Comparison of ENCODE assay signal across 12 cellular contexts in the genomic region with DNA sequence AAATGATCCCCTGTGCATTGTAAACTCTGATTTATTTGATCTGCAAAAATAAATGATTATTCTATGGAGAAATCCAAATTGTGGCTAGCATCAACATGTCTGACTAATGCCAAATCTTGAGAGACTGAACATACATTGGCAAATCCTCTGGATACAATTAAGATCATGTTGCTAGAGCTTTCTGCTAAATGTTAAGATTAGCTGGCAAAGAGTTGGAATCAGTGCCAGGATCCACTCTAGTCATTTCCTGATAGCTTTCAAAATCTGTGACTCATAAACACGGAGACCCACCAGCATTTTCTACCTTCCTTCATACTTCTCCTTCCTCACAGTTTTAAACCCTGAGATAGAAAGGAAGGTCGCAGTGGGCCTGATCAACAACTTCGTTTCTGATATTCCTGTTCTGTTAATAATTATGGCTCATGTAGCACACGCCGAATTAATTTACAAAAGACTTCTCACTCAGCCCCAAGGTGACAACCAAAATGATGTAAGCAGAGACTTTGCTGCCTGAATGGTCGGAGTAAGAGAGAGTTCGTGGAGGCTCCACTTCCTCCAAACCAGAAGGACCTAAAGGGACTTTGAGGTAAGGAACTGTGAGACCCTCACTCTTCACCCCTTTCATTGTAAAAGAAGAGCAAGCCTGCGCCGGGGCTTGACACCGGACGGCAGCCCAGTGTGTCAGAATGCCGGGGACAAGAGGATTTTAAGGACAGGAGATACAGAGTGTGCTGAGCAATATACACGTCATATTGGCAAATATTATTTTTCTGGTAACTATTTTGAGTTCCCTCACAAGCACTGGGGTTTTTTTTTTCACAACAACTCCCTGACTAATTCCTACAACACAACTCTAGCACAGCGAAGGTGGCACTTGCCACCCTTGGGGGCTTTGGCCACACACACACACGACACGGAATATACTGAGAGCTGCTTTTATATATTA. TPM values are rescaled to one million over a fixed set of nuclear protein-coding genes. Genes with fewer than 3 reads are reported as not detected.
A peak's percentile ranks its signal among the peaks of the same experiment; 100 is the strongest.
DNase-seq lines count a peak whose midpoint lies in the region; FAIRE-seq and TF ChIP-seq lines count a peak whose summit lies in the region.
"Had no signal": no experiment of that assay in that cellular context is flagged by ENCODE, and none has a peak within 500 bp of the region (broad histone marks: within the 10 kb centered on the region; RNA-seq: fewer than 3 reads in every experiment).

No MANE protein-coding gene starts in this region.

- H3K4me1 Mint-ChIP-seq in type B pancreatic cell (ENCODE audit: unreplicated experiment) = peaks cover 13% of the 10 kb centered on the region
- H3K4me1 Mint-ChIP-seq: activated CD4-positive, alpha-beta T cell treated with anti-CD3 and anti-CD28 coated beads for 36 hours; IgD-negative memory B cell; neural progenitor cell had no signal

- peak overlapping the region; percentile 17 for H3K27ac ChIP-seq in epithelial cell of prostate
- H3K27ac ChIP-seq: neural progenitor cell had no signal

- H3K27me3 Mint-ChIP-seq in type B pancreatic cell = peaks cover 20% of the 10 kb centered on the region

- H3K27ac Mint-ChIP-seq in type B pancreatic cell = no peak overlapping the region
- H3K27ac Mint-ChIP-seq: activated CD4-positive, alpha-beta T cell treated with anti-CD3 and anti-CD28 coated beads for 36 hours; IgD-negative memory B cell; neural progenitor cell had no signal

- DNase-seq in EH (ENCODE audit: low read depth) = peak; percentile 93
- DNase-seq in RCC 7860 (ENCODE audit: low spot score) = peak; percentile 29
- peak; percentile 5 for DNase-seq in epithelial cell of prostate (ENCODE audit: low read depth, low spot score)
- DNase-seq in retinal pigment epithelial cell (ENCODE audit: low read depth) = peak; percentile 83
- DNase-seq in type B pancreatic cell (ENCODE audit: extremely low spot score, unreplicated experiment) = no peak
- DNase-seq in DMS153 treated with DMSO at 0.1 percent for 48 hours (lab: John Stamatoyannopoulos, UW; ENCODE audit: unreplicated experiment) = no peak
- no peak for DNase-seq in GM13976 (ENCODE audit: low spot score)
- DNase-seq in hippocampal formation (lab: John Stamatoyannopoulos, UW) = no peak
- DNase-seq: activated CD4-positive, alpha-beta T cell treated with anti-CD3 and anti-CD28 coated beads for 36 hours; DND-41 had no signal

- TF ChIP-seq CTCF in retinal pigment epithelial cell (conservative IDR thresholded peaks at IDR 0.05; ENCODE audit: low read depth, low read length) (no peak), type B pancreatic cell (conservative IDR thresholded peaks at IDR 0.05) (no peak), GM13976 (IDR thresholded peaks at IDR 0.05; ENCODE audit: borderline replicate concordance, control extremely low read depth, extremely low read depth, insufficient read depth, missing control alignments) (no peak)

- in situ Hi-C loops in GM13976 (cut with MboI; ENCODE audit: low sequenced_read_pairs, unreplicated experiment) = no loop called here

- H3K36me3 Mint-ChIP-seq in type B pancreatic cell = no peaks in the 10 kb centered on the region
- H3K36me3 Mint-ChIP-seq: IgD-negative memory B cell had no signal

- FAIRE-seq in RCC 7860 (lab: Jason Lieb, UNC) = no peak

- no peaks in the 10 kb centered on the region for H3K9me3 Mint-ChIP-seq in type B pancreatic cell
- H3K9me3 Mint-ChIP-seq: neural progenitor cell had no signal

- no peak overlapping the region for H3K4me3 Mint-ChIP-seq in type B pancreatic cell
- H3K4me3 Mint-ChIP-seq: activated CD4-positive, alpha-beta T cell treated with anti-CD3 and anti-CD28 coated beads for 36 hours; IgD-negative memory B cell; neural progenitor cell had no signal

- no peak overlapping the region for H3K4me3 ChIP-seq in retinal pigment epithelial cell (ENCODE audit: low read length)
- H3K4me3 ChIP-seq: neural progenitor cell had no signal

RNA-seq across cellular contexts. Expression of gene SERPINH1, which starts 42.0 kb away (rescaled TPM):
- total RNA-seq in type B pancreatic cell (ENCODE audit: low replicate concordance) = 151 and 229 TPM in 2 replicates

Comparison
In these comparisons a context has a peak if more than half of its experiments do, and no peak if none do; other contexts are left out.
1. DNase-seq: peak in EH (single experiment), RCC 7860 (single experiment), epithelial cell of prostate (single experiment) and retinal pigment epithelial cell (single experiment); none in type B pancreatic cell (single experiment), DMS153 treated with DMSO at 0.1 percent for 48 hours (single experiment), GM13976 (single experiment) and hippocampal formation (0 of 2).